17 cellular contexts compared by ENCODE assay signal in genomic region chr4:47209833-47210232, GRCh38.
DNase-seq lines count a peak whose midpoint lies in the region; ATAC-seq and TF ChIP-seq lines count a peak whose summit lies in the region.
"Had no signal": no experiment of that assay in that cellular context is flagged by ENCODE, and none has a peak within 500 bp of the region (broad histone marks: within the 10 kb centered on the region; RNA-seq: fewer than 3 reads in every experiment).

No MANE protein-coding gene starts in this region.

- no peaks in the 10 kb centered on the region for H3K27me3 ChIP-seq in ACC112 (ENCODE audit: insufficient read depth, low read length)
- H3K27me3 ChIP-seq in gastroesophageal sphincter, result no peaks in the 10 kb centered on the region
- H3K27me3 ChIP-seq in effector memory CD4-positive, alpha-beta T cell (replicated peaks; ENCODE audit: control insufficient read depth, insufficient read depth, low read length, poor library complexity, severe bottlenecking), result no peaks in the 10 kb centered on the region
- H3K27me3 ChIP-seq: pancreas, testis had no signal

- H3K9me3 ChIP-seq in OCI-LY7 (ENCODE audit: low read length), result no peaks in the 10 kb centered on the region
- H3K9me3 ChIP-seq in gastroesophageal sphincter, result no peaks in the 10 kb centered on the region
- H3K9me3 ChIP-seq in effector memory CD4-positive, alpha-beta T cell (ENCODE audit: control insufficient read depth, low read length), result no peaks in the 10 kb centered on the region
- H3K9me3 ChIP-seq: A549, pancreas, testis had no signal

- no peak for ATAC-seq in gastroesophageal sphincter
- ATAC-seq: A549; activated CD8-positive, alpha-beta T cell treated with anti-CD3 and anti-CD28 coated beads, Interleukin-2, amount 10 ng/mL, durations not matched to agents 7 days and 5 days; pancreas; Right ventricle myocardium inferior had no signal

- no peaks in the 10 kb centered on the region for H3K9me2 ChIP-seq in OCI-LY7 (ENCODE audit: insufficient read depth, low read length)

- H3K79me2 ChIP-seq in ACC112 (ENCODE audit: control insufficient read depth, insufficient read depth, low read length, unreplicated experiment) (no peaks in the 10 kb centered on the region), OCI-LY7 (ENCODE audit: insufficient read depth, low read depth, low read length) (no peaks in the 10 kb centered on the region)

- intact Hi-C loops in OCI-LY7 (cut with micrococcal nuclease; ENCODE audit: unreplicated experiment), result no loop called here

- H3K27ac ChIP-seq in ACC112 (ENCODE audit: low read depth, low read length) (peak overlapping the region; percentile 73), OCI-LY7 (ENCODE audit: low read depth, low read length, poor library complexity, severe bottlenecking) (no peak overlapping the region), gastroesophageal sphincter (no peak overlapping the region)
- no peak overlapping the region for H3K27ac ChIP-seq in effector memory CD4-positive, alpha-beta T cell (ENCODE audit: insufficient read depth, low read length, poor library complexity, severe bottlenecking)
- H3K27ac ChIP-seq: A549, pancreas, testis had no signal

- no peaks in the 10 kb centered on the region for H3K36me3 ChIP-seq in ACC112 (ENCODE audit: insufficient read depth, low read length)
- H3K36me3 ChIP-seq in OCI-LY7 (ENCODE audit: insufficient read depth, low read length), result no peaks in the 10 kb centered on the region
- no peaks in the 10 kb centered on the region for H3K36me3 ChIP-seq in gastroesophageal sphincter
- no peaks in the 10 kb centered on the region for H3K36me3 ChIP-seq in effector memory CD4-positive, alpha-beta T cell (ENCODE audit: control insufficient read depth, insufficient read depth, low read length)
- H3K36me3 ChIP-seq: pancreas had no signal

- H3K4me2 ChIP-seq in OCI-LY7 (ENCODE audit: low read length), result no peak overlapping the region
- H3K4me2 ChIP-seq: A549 had no signal

- no peak overlapping the region for H3K4me3 ChIP-seq in ACC112 (ENCODE audit: low read depth, low read length)
- no peak overlapping the region for H3K4me3 ChIP-seq in OCI-LY7 (ENCODE audit: low read depth, low read length, poor library complexity, severe bottlenecking)
- H3K4me3 ChIP-seq in gastroesophageal sphincter, result no peak overlapping the region
- no peak overlapping the region for H3K4me3 ChIP-seq in effector memory CD4-positive, alpha-beta T cell (ENCODE audit: insufficient read depth, low read depth, low read length, poor library complexity, severe bottlenecking)
- H3K4me3 ChIP-seq: A549, pancreas, testis had no signal

- CTCF ChIA-PET in OCI-LY7 (lab: Charles Lee; ENCODE audit: unreplicated experiment), result no interaction called here

- DNase-seq in HS-27A (ENCODE audit: low read depth), result peak; percentile 81
- peak; percentile 78 for DNase-seq in astrocyte of the hippocampus (ENCODE audit: low read depth, low spot score)
- peak; percentile 7 for DNase-seq in hepatic stellate cell (ENCODE audit: low spot score)
- no peak for DNase-seq in OCI-LY7 (ENCODE audit: low spot score)
- no peak for DNase-seq in effector memory CD4-positive, alpha-beta T cell
- no peak for DNase-seq in H4 (ENCODE audit: low spot score)
- DNase-seq: activated CD8-positive, alpha-beta T cell treated with anti-CD3 and anti-CD28 coated beads, Interleukin-2, amount 10 ng/mL, durations not matched to agents 7 days and 5 days; activated effector memory CD4-positive, alpha-beta T cell treated with Interleukin-2 at 50 U/mL for 16 hours; caudate nucleus; NCI-H1436 treated with DMSO at 0.1 percent for 48 hours; NCI-H69; pancreas; testis had no signal

- no TSS peak for BruUV-seq in OCI-LY7 (replicated peaks; lab: Mats Ljungman, UMichigan)

- TF ChIP-seq EP300 in gastroesophageal sphincter (IDR thresholded peaks at IDR 0.05), result no peak

- TF ChIP-seq CTCF in OCI-LY7 (conservative IDR thresholded peaks at IDR 0.05; ENCODE audit: low read length), result no peak
- no peak for TF ChIP-seq CTCF in gastroesophageal sphincter (IDR thresholded peaks at IDR 0.05)

- H4K20me1 ChIP-seq in OCI-LY7 (ENCODE audit: insufficient read depth, low read length), result no peaks in the 10 kb centered on the region

- H2AFZ ChIP-seq in ACC112 (ENCODE audit: low read length, unreplicated experiment) (no peak overlapping the region), OCI-LY7 (ENCODE audit: low read length) (no peak overlapping the region)

- WGBS in gastroesophageal sphincter (ENCODE audit: low coverage in 1 of 2), 2 donors, result 13 to 33% methylated on average over 1 of the region's 1 CpG

- no peak for TF ChIP-seq POLR2A in gastroesophageal sphincter (IDR thresholded peaks at IDR 0.05)

- POLR2A ChIA-PET in OCI-LY7 (lab: Charles Lee), result interaction anchor here (1.1 to 3.0 kb wide), 3 partner anchors 10 to 62 kb away, joined by 3 to 10 read pairs (median 6); no protein-coding TSS in a partner anchor

- H3K4me1 ChIP-seq in ACC112 (ENCODE audit: control insufficient read depth, insufficient read depth, low read length, unreplicated experiment) (peaks cover 41% of the 10 kb centered on the region), OCI-LY7 (ENCODE audit: insufficient read depth, low read length, poor library complexity, severe bottlenecking) (no peaks in the 10 kb centered on the region), gastroesophageal sphincter (no peaks in the 10 kb centered on the region)
- no peaks in the 10 kb centered on the region for H3K4me1 ChIP-seq in effector memory CD4-positive, alpha-beta T cell (ENCODE audit: control insufficient read depth, insufficient read depth, low read length, poor library complexity, severe bottlenecking)
- H3K4me1 ChIP-seq: A549, pancreas, testis had no signal

Comparison
In these comparisons a context has a peak if more than half of its experiments do, and no peak if none do; other contexts are left out.
1. DNase-seq: peak in HS-27A (single experiment), astrocyte of the hippocampus (single experiment) and hepatic stellate cell (single experiment); none in OCI-LY7 (single experiment), effector memory CD4-positive, alpha-beta T cell (0 of 3) and H4 (single experiment).